7 cellular contexts compared by ENCODE assay signal in genomic region chr5:24791326-24791725, GRCh38.
"Had no signal": no experiment of that assay in that cellular context is flagged by ENCODE, and none has a peak within 500 bp of the region (broad histone marks: within the 10 kb centered on the region; RNA-seq: fewer than 3 reads in every experiment).

No MANE protein-coding gene starts in this region.

- H3K9ac ChIP-seq: KMS-11 had no signal

- H3K27ac ChIP-seq: HL-60, KMS-11 had no signal

- H3K4me2 ChIP-seq: KMS-11 had no signal

- H3K4me1 Mint-ChIP-seq: IgD-negative memory B cell had no signal

- H3K36me3 Mint-ChIP-seq: IgD-negative memory B cell had no signal

- H3K27me3 Mint-ChIP-seq: IgD-negative memory B cell had no signal

- DNase-seq: GOT3, HCEC 1CT, KBM-7 had no signal

- H3K4me3 Mint-ChIP-seq: IgD-negative memory B cell had no signal

- ATAC-seq: HepG2 had no signal
